Comparison of ENCODE assay signal across 16 cellular contexts in genomic region chr4:78611215-78611558, GRCh38.
"Had no signal": no experiment of that assay in that cellular context is flagged by ENCODE, and none has a peak within 500 bp of the region (broad histone marks: within the 10 kb centered on the region; RNA-seq: fewer than 3 reads in every experiment).

No MANE protein-coding gene starts in this region.

- H3K9me3 Mint-ChIP-seq: T-cell had no signal

- H3K4me3 Mint-ChIP-seq: activated CD4-positive, alpha-beta T cell treated with anti-CD3 and anti-CD28 coated beads, Interleukin-2, amount 10 ng/mL, durations not matched to agents 24 days and 14 days; T-cell had no signal

- H3K36me3 ChIP-seq: uterus, WERI-Rb-1 had no signal

- ATAC-seq: gastroesophageal sphincter, left ventricle myocardium superior had no signal

- H3K36me3 Mint-ChIP-seq: T-cell had no signal

- H3K27ac Mint-ChIP-seq: activated CD4-positive, alpha-beta T cell treated with anti-CD3 and anti-CD28 coated beads, Interleukin-2, amount 10 ng/mL, durations not matched to agents 24 days and 14 days had no signal

- H3K27me3 ChIP-seq: gastroesophageal sphincter, thyroid gland, uterus had no signal

- H3K9me3 ChIP-seq: gastroesophageal sphincter, thyroid gland, uterus had no signal

- H3K27me3 Mint-ChIP-seq: T-cell had no signal

- DNase-seq: activated CD4-positive, alpha-beta T cell treated with anti-CD3 and anti-CD28 coated beads, Interleukin-2, amount 10 ng/mL, durations not matched to agents 24 days and 14 days; activated effector memory CD4-positive, alpha-beta T cell treated with anti-CD3 and anti-CD28 coated beads, Interleukin-2, amount 50 U/mL, for 16 hours; activated T-cell treated with anti-CD3 and anti-CD28 coated beads, Interleukin-2, amount 50 U/mL, for 1 hour; caudate nucleus; effector CD4-positive, alpha-beta T cell; left ventricle myocardium superior; mesendoderm; stimulated activated CD4-positive, alpha-beta T cell treated with anti-CD3 and anti-CD28 coated beads, Interleukin-2, amount 100 ng/mL, for 48 hours; stimulated activated CD8-positive, alpha-beta memory T cell treated with anti-CD3 and anti-CD28 coated beads, Interleukin-4, amount 100 ng/mL, for 48 hours; T-cell; T1000; thyroid gland; uterus; WERI-Rb-1 had no signal

- H3K4me3 ChIP-seq: coronary artery, gastroesophageal sphincter, thyroid gland, uterus had no signal

- H3K27ac ChIP-seq: coronary artery, gastroesophageal sphincter, thyroid gland, uterus, WERI-Rb-1 had no signal

- H3K4me1 ChIP-seq: thyroid gland, uterus had no signal
